In genomic region chr6:130357436-130357835, GRCh38 we compare ENCODE assay signal across 24 cellular contexts.
"Had no signal": no experiment of that assay in that cellular context is flagged by ENCODE, and none has a peak within 500 bp of the region (broad histone marks: within the 10 kb centered on the region; RNA-seq: fewer than 3 reads in every experiment).

No MANE protein-coding gene starts in this region.

- H3K27ac ChIP-seq: coronary artery, dorsolateral prefrontal cortex, epithelial cell of prostate, foreskin keratinocyte, gastroesophageal sphincter, heart left ventricle, hepatocyte, left lung, lower lobe of right lung had no signal

- H3K36me3 ChIP-seq: gastroesophageal sphincter, heart left ventricle, left lung, lower lobe of right lung had no signal

- ATAC-seq: esophagus mucosa, foreskin keratinocyte, gastroesophageal sphincter, heart left ventricle, left cardiac atrium, left lung, left ventricle myocardium superior, lower lobe of right lung, mucosa of descending colon had no signal

- H3K4me1 ChIP-seq: foreskin keratinocyte, gastroesophageal sphincter, heart left ventricle, left lung, lower lobe of right lung had no signal

- H3K4me2 ChIP-seq: hepatocyte had no signal

- FAIRE-seq: colon, endometrium, frontal cortex had no signal

- H3K9me3 ChIP-seq: gastroesophageal sphincter, lower lobe of right lung, mucosa of descending colon had no signal

- H3K4me3 ChIP-seq: coronary artery, dorsolateral prefrontal cortex, gastroesophageal sphincter, heart left ventricle, hepatocyte, left lung, lower lobe of right lung, mucosa of descending colon had no signal

- DNase-seq: dermis blood vessel endothelial cell; dorsolateral prefrontal cortex; effector CD4-positive, alpha-beta T cell; effector memory CD4-positive, alpha-beta T cell; endodermal cell; erythroblast; foreskin keratinocyte; heart left ventricle; islet precursor cell; left cardiac atrium; left lung; left ventricle myocardium superior; lower lobe of right lung; mesenchymal stem cell; mucosa of descending colon; naive B cell had no signal

- H3K27me3 ChIP-seq: foreskin keratinocyte, heart left ventricle, hepatocyte, left lung had no signal
